Comparison of ENCODE assay signal across 1 cellular context in genomic region chr12:95336387-95337067, GRCh38.
TF ChIP-seq lines count a peak whose summit lies in the region.

No MANE protein-coding gene starts in this region.

TF ChIP-seq in HepG2, 621 proteins besides CTCF, POLR2A, EP300 and RAD21 (continued from another document and continues in another):
- TF ChIP-seq, protein P1, sequence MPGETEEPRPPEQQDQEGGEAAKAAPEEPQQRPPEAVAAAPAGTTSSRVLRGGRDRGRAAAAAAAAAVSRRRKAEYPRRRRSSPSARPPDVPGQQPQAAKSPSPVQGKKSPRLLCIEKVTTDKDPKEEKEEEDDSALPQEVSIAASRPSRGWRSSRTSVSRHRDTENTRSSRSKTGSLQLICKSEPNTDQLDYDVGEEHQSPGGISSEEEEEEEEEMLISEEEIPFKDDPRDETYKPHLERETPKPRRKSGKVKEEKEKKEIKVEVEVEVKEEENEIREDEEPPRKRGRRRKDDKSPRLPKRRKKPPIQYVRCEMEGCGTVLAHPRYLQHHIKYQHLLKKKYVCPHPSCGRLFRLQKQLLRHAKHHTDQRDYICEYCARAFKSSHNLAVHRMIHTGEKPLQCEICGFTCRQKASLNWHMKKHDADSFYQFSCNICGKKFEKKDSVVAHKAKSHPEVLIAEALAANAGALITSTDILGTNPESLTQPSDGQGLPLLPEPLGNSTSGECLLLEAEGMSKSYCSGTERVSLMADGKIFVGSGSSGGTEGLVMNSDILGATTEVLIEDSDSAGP (CRISPR knock-in tag; IDR thresholded peaks at IDR 0.05; ENCODE audit: borderline replicate concordance), result no peak
- TF ChIP-seq MAFG (CRISPR knock-in tag; IDR thresholded peaks at IDR 0.05) (no peak), SPEN (CRISPR knock-in tag; IDR thresholded peaks at IDR 0.05; ENCODE audit: low read depth) (peak; percentile 55; the same call in 1 of the 2 replicates), PCBP1 (IDR thresholded peaks at IDR 0.05; ENCODE audit: borderline replicate concordance, low read depth, low read length) (no peak), TAF15 (IDR thresholded peaks at IDR 0.05; ENCODE audit: low read depth, low read length, poor library complexity, severe bottlenecking) (no peak), FOXJ3 (CRISPR knock-in tag; IDR thresholded peaks at IDR 0.05; ENCODE audit: borderline replicate concordance) (no peak), SP140L (CRISPR knock-in tag; IDR thresholded peaks at IDR 0.05; ENCODE audit: borderline replicate concordance) (no peak), AFF4 (CRISPR knock-in tag; IDR thresholded peaks at IDR 0.05) (no peak), HOXA5 (CRISPR knock-in tag; IDR thresholded peaks at IDR 0.05) (peak; percentile 73; the same call in 1 of the 2 replicates), ZNF770 (CRISPR knock-in tag; IDR thresholded peaks at IDR 0.05) (no peak; the same call in 1 of the 2 replicates), USF2 (IDR thresholded peaks at IDR 0.05; ENCODE audit: low read depth, low read length) (no peak), USF2 (CRISPR knock-in tag; IDR thresholded peaks at IDR 0.05; ENCODE audit: borderline replicate concordance) (no peak), ZNF720 (CRISPR knock-in tag; IDR thresholded peaks at IDR 0.05) (no peak), SP1 (IDR thresholded peaks at IDR 0.05) (no peak), SP1 (CRISPR knock-in tag; IDR thresholded peaks at IDR 0.05) (no peak), TEAD3 (CRISPR knock-in tag; optimal IDR thresholded peaks at IDR 0.05; ENCODE audit: borderline replicate concordance) (peak; percentile 89), AKNA (CRISPR knock-in tag; IDR thresholded peaks at IDR 0.05; ENCODE audit: borderline replicate concordance) (no peak), NKX3-1 (CRISPR knock-in tag; IDR thresholded peaks at IDR 0.05) (no peak), ATF1 (CRISPR knock-in tag; IDR thresholded peaks at IDR 0.05) (no peak), ZNF749 (CRISPR knock-in tag; IDR thresholded peaks at IDR 0.05; ENCODE audit: borderline replicate concordance) (no peak), PRMT3 (CRISPR knock-in tag; IDR thresholded peaks at IDR 0.05; ENCODE audit: borderline replicate concordance, low read depth) (no peak), TSC22D2 (CRISPR knock-in tag; IDR thresholded peaks at IDR 0.05; ENCODE audit: borderline replicate concordance) (no peak), RFX3 (CRISPR knock-in tag; IDR thresholded peaks at IDR 0.05) (no peak), BRCA1 (CRISPR knock-in tag; IDR thresholded peaks at IDR 0.05) (no peak), ZNF777 (CRISPR knock-in tag; IDR thresholded peaks at IDR 0.05) (no peak), RBM39 (IDR thresholded peaks at IDR 0.05; ENCODE audit: low read depth, low read length, poor library complexity, severe bottlenecking) (no peak), ZNF17 (CRISPR knock-in tag; IDR thresholded peaks at IDR 0.05) (no peak), ZNF883 (CRISPR knock-in tag; IDR thresholded peaks at IDR 0.05; ENCODE audit: not compliant biosample characterization) (no peak)
- TF ChIP-seq, protein P2, sequence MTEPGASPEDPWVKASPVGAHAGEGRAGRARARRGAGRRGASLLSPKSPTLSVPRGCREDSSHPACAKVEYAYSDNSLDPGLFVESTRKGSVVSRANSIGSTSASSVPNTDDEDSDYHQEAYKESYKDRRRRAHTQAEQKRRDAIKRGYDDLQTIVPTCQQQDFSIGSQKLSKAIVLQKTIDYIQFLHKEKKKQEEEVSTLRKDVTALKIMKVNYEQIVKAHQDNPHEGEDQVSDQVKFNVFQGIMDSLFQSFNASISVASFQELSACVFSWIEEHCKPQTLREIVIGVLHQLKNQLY (CRISPR knock-in tag; IDR thresholded peaks at IDR 0.05), result no peak
- TF ChIP-seq, protein P3, sequence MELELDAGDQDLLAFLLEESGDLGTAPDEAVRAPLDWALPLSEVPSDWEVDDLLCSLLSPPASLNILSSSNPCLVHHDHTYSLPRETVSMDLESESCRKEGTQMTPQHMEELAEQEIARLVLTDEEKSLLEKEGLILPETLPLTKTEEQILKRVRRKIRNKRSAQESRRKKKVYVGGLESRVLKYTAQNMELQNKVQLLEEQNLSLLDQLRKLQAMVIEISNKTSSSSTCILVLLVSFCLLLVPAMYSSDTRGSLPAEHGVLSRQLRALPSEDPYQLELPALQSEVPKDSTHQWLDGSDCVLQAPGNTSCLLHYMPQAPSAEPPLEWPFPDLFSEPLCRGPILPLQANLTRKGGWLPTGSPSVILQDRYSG (CRISPR knock-in tag; IDR thresholded peaks at IDR 0.05), result no peak
- TF ChIP-seq, protein P4, sequence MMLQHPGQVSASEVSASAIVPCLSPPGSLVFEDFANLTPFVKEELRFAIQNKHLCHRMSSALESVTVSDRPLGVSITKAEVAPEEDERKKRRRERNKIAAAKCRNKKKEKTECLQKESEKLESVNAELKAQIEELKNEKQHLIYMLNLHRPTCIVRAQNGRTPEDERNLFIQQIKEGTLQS (CRISPR knock-in tag; IDR thresholded peaks at IDR 0.05), result no peak
- TF ChIP-seq, protein P5, sequence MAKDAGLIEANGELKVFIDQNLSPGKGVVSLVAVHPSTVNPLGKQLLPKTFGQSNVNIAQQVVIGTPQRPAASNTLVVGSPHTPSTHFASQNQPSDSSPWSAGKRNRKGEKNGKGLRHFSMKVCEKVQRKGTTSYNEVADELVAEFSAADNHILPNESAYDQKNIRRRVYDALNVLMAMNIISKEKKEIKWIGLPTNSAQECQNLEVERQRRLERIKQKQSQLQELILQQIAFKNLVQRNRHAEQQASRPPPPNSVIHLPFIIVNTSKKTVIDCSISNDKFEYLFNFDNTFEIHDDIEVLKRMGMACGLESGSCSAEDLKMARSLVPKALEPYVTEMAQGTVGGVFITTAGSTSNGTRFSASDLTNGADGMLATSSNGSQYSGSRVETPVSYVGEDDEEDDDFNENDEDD (CRISPR knock-in tag; IDR thresholded peaks at IDR 0.05; ENCODE audit: borderline replicate concordance), result peak; percentile 39; the same call in 1 of the 2 replicates
- TF ChIP-seq, protein P6, sequence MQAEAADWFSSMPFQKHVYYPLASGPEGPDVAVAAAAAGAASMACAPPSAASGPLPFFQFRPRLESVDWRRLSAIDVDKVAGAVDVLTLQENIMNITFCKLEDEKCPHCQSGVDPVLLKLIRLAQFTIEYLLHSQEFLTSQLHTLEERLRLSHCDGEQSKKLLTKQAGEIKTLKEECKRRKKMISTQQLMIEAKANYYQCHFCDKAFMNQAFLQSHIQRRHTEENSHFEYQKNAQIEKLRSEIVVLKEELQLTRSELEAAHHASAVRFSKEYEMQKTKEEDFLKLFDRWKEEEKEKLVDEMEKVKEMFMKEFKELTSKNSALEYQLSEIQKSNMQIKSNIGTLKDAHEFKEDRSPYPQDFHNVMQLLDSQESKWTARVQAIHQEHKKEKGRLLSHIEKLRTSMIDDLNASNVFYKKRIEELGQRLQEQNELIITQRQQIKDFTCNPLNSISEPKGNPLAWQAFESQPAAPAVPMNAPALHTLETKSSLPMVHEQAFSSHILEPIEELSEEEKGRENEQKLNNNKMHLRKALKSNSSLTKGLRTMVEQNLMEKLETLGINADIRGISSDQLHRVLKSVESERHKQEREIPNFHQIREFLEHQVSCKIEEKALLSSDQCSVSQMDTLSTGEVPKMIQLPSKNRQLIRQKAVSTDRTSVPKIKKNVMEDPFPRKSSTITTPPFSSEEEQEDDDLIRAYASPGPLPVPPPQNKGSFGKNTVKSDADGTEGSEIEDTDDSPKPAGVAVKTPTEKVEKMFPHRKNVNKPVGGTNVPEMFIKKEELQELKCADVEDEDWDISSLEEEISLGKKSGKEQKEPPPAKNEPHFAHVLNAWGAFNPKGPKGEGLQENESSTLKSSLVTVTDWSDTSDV (CRISPR knock-in tag; IDR thresholded peaks at IDR 0.05), result no peak
- TF ChIP-seq, protein P7, sequence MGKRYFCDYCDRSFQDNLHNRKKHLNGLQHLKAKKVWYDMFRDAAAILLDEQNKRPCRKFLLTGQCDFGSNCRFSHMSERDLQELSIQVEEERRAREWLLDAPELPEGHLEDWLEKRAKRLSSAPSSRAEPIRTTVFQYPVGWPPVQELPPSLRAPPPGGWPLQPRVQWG (CRISPR knock-in tag; IDR thresholded peaks at IDR 0.05; ENCODE audit: borderline replicate concordance, low read depth), result no peak
